ENCODE assay signal across 8 cellular contexts in genomic region chr12:76559277-76560082, GRCh38. TPM values are rescaled to one million over a fixed set of nuclear protein-coding genes. Genes with fewer than 3 reads are reported as not detected.
DNase-seq lines count a peak whose midpoint lies in the region; ATAC-seq and TF ChIP-seq lines count a peak whose summit lies in the region.

OSBPL8 (minus strand) TSS chr12:76559771; CDS start chr12:76487551, 72,220 bp downstream.

- no peaks in the 10 kb centered on the region for H3K36me3 Mint-ChIP-seq in nephron progenitor cell (ENCODE audit: low read depth)

- H3K27me3 ChIP-seq in H7 (ENCODE audit: control insufficient read depth, insufficient read depth, low read length) (no peaks in the 10 kb centered on the region), Loucy (ENCODE audit: insufficient read depth, low read length, poor library complexity, severe bottlenecking) (no peaks in the 10 kb centered on the region)

- TF ChIP-seq POLR2A in Raji (IDR thresholded peaks at IDR 0.05; ENCODE audit: insufficient read depth, low read depth, low read length), result peak; percentile 98

- peak within 1 kb of the TSS; percentile 95 for H2AFZ ChIP-seq in Loucy (ENCODE audit: low read length)

- H3K4me3 ChIP-seq in H7 (ENCODE audit: insufficient read depth, low read depth, low read length), result peak within 1 kb of the TSS; percentile 98
- H3K4me3 ChIP-seq in Loucy (ENCODE audit: low read length, poor library complexity, severe bottlenecking), result peak within 1 kb of the TSS; percentile 98
- peak within 1 kb of the TSS; percentile 96 for H3K4me3 ChIP-seq in fibroblast of the aortic adventitia (ENCODE audit: low read depth, low read length)

- H3K4me1 ChIP-seq in ES-I3 (ENCODE audit: insufficient read depth, low read length) (no peaks in the 10 kb centered on the region), Loucy (ENCODE audit: insufficient read depth, low read length, poor library complexity, severe bottlenecking) (peaks cover 34% of the 10 kb centered on the region)

- H3K4me3 Mint-ChIP-seq in nephron progenitor cell, result peak within 1 kb of the TSS; percentile 97
- H3K4me3 Mint-ChIP-seq in stimulated activated naive CD8-positive, alpha-beta T cell treated with anti-CD3 and anti-CD28 coated beads, Interleukin-15, amount 100 ng/mL, for 72 hours, result peak within 1 kb of the TSS; percentile 94 to 97

- DNase-seq in H7 (peak; percentile 94), fibroblast of the aortic adventitia (ENCODE audit: low read depth) (peak; percentile 84), nephron progenitor cell (peak; percentile 97)
- DNase-seq in activated effector memory CD4-positive, alpha-beta T cell treated with Interleukin-2 at 50 U/mL for 16 hours, result peak; percentile 97
- DNase-seq in stimulated activated naive CD8-positive, alpha-beta T cell treated with anti-CD3 and anti-CD28 coated beads, Interleukin-15, amount 100 ng/mL, for 72 hours, result peak; percentile 89 to 93

- peak within 1 kb of the TSS; percentile 91 for H3K9ac ChIP-seq in ES-I3 (ENCODE audit: low read depth, low read length)
- H3K9ac ChIP-seq in Loucy (ENCODE audit: low read depth, low read length, poor library complexity, severe bottlenecking), result peak within 1 kb of the TSS; percentile 96

- no peaks in the 10 kb centered on the region for H3K9me3 Mint-ChIP-seq in nephron progenitor cell
- H3K9me3 Mint-ChIP-seq in stimulated activated naive CD8-positive, alpha-beta T cell treated with anti-CD3 and anti-CD28 coated beads, Interleukin-15, amount 100 ng/mL, for 72 hours, result no peaks in the 10 kb centered on the region

- TF ChIP-seq CTCF in Loucy (conservative IDR thresholded peaks at IDR 0.05; ENCODE audit: low read length), result no peak
- peak; percentile 2 for TF ChIP-seq CTCF in fibroblast of the aortic adventitia (IDR thresholded peaks at IDR 0.05; ENCODE audit: insufficient read depth, low read length)
- no peak for TF ChIP-seq CTCF in nephron progenitor cell (IDR thresholded peaks at IDR 0.05)

- no peaks in the 10 kb centered on the region for H3K9me2 ChIP-seq in Loucy (replicated peaks; ENCODE audit: low read depth, low read length)

- H4K20me1 ChIP-seq in Loucy (ENCODE audit: insufficient read depth, low read length, poor library complexity, severe bottlenecking), result peaks cover 37% of the 10 kb centered on the region

- H3K4me2 ChIP-seq in Loucy (ENCODE audit: low read depth, low read length, poor library complexity, severe bottlenecking), result peak within 1 kb of the TSS; percentile 88

- peak within 1 kb of the TSS; percentile 99 for H3K27ac Mint-ChIP-seq in nephron progenitor cell
- H3K27ac Mint-ChIP-seq in stimulated activated naive CD8-positive, alpha-beta T cell treated with anti-CD3 and anti-CD28 coated beads, Interleukin-15, amount 100 ng/mL, for 72 hours, result peak within 1 kb of the TSS; percentile 98

- H3K9me3 ChIP-seq in ES-I3 (ENCODE audit: control insufficient read depth, insufficient read depth, low read length) (no peaks in the 10 kb centered on the region), Loucy (ENCODE audit: insufficient read depth, low read depth, low read length) (no peaks in the 10 kb centered on the region)

- ATAC-seq in stimulated activated naive CD8-positive, alpha-beta T cell treated with anti-CD3 and anti-CD28 coated beads, Interleukin-15, amount 100 ng/mL, for 72 hours, result peak; percentile 84

- H3K36me3 ChIP-seq in ES-I3 (ENCODE audit: insufficient read depth, low read length), result no peaks in the 10 kb centered on the region
- H3K36me3 ChIP-seq in H7 (replicated peaks; ENCODE audit: control insufficient read depth, insufficient read depth, low read length), result no peaks in the 10 kb centered on the region
- no peaks in the 10 kb centered on the region for H3K36me3 ChIP-seq in Loucy (ENCODE audit: insufficient read depth, low read length)

- H3F3A ChIP-seq in Loucy (ENCODE audit: low read depth), result peaks cover 2% of the 10 kb centered on the region

- peaks cover 42% of the 10 kb centered on the region for H3K79me2 ChIP-seq in Loucy (ENCODE audit: insufficient read depth, low read length)

- peaks cover 50% of the 10 kb centered on the region for H3K4me1 Mint-ChIP-seq in nephron progenitor cell
- peaks cover 24% of the 10 kb centered on the region for H3K4me1 Mint-ChIP-seq in stimulated activated naive CD8-positive, alpha-beta T cell treated with anti-CD3 and anti-CD28 coated beads, Interleukin-15, amount 100 ng/mL, for 72 hours

- no peaks in the 10 kb centered on the region for H3K27me3 Mint-ChIP-seq in nephron progenitor cell (ENCODE audit: low read depth, poor library complexity)
- no peaks in the 10 kb centered on the region for H3K27me3 Mint-ChIP-seq in stimulated activated naive CD8-positive, alpha-beta T cell treated with anti-CD3 and anti-CD28 coated beads, Interleukin-15, amount 100 ng/mL, for 72 hours

RNA-seq across cellular contexts. Expression of gene OSBPL8, which starts in this region (rescaled TPM):
- total RNA-seq in H7 (2014; rRNA removed; shearing (Covaris generic)), result 32.5 and 50.1 TPM in 2 replicates
- total RNA-seq in fibroblast of the aortic adventitia (ENCODE audit: low replicate concordance), result 133 and 243 TPM in 2 replicates

Comparison
In these comparisons a context has a peak if more than half of its experiments do, and no peak if none do; other contexts are left out.
1. Peak in every context shown above with its lines: DNase-seq, ATAC-seq and H3K4me3 ChIP-seq.